8 cellular contexts compared by ENCODE assay signal in genomic region chr12:103924761-103925641, GRCh38. TPM values are rescaled to one million over a fixed set of nuclear protein-coding genes. Genes with fewer than 3 reads are reported as not detected.
A peak's percentile ranks its signal among the peaks of the same experiment; 100 is the strongest.
DNase-seq lines count a peak whose midpoint lies in the region; ATAC-seq and TF ChIP-seq lines count a peak whose summit lies in the region.
"Had no signal": no experiment of that assay in that cellular context is flagged by ENCODE, and none has a peak within 500 bp of the region (broad histone marks: within the 10 kb centered on the region; RNA-seq: fewer than 3 reads in every experiment).

No MANE protein-coding gene starts in this region.

- no peak for TF ChIP-seq POLR2A in HCT116 (IDR thresholded peaks at IDR 0.05; ENCODE audit: borderline replicate concordance, extremely low read depth, insufficient read depth, insufficient read length)

- intact Hi-C loops in HCT116 (cut with micrococcal nuclease), result no loop called here
- intact Hi-C loops in head of caudate nucleus (cut with DNase I), result no loop called here
- intact Hi-C loops in Right ventricle myocardium inferior (cut with DNase I), result no loop called here

- no peaks in the 10 kb centered on the region for H3K27me3 ChIP-seq in HCT116 (ENCODE audit: insufficient read depth, low read length)

- no peaks in the 10 kb centered on the region for H4K20me1 ChIP-seq in HCT116 (ENCODE audit: insufficient read depth)

- no TSS peak for BruUV-seq in HCT116 (replicated peaks; lab: Mats Ljungman, UMichigan)

- RAD21 ChIA-PET in HCT116 (lab: Charles Lee; ENCODE audit: low non-redundant PET in 1 of 2, low total read pairs in 2 of 2, uncharacterized antibody in 2 of 2, unreplicated experiment in 2 of 2), result no interaction called here

- H3K4me3 ChIP-seq in HCT116 (replicated peaks in 1 of 2; ENCODE audit: low read depth in 1 of 2, low read length in 2 of 2), result no peak overlapping the region

- no peaks in the 10 kb centered on the region for H3K36me3 ChIP-seq in HCT116 (ENCODE audit: control insufficient read depth in 1 of 2, insufficient read depth in 2 of 2, low read length in 2 of 2)

- H3K27ac ChIP-seq in HCT116 (ENCODE audit: low read depth, low read length), result no peak overlapping the region

- H3K27ac Mint-ChIP-seq in activated naive CD4-positive, alpha-beta T cell treated with anti-CD3 and anti-CD28 coated beads, Interleukin-2, amount 50 U/mL, for 72 hours, result peak overlapping the region; percentile 55 to 93
- H3K27ac Mint-ChIP-seq: activated naive CD8-positive, alpha-beta T cell treated with anti-CD3 and anti-CD28 coated beads, Interleukin-2, amount 10 ng/mL, durations not matched to agents 7 days and 5 days had no signal

- peak; percentile 39 for DNase-seq in HCT116 (ENCODE audit: low read depth, low spot score)
- DNase-seq in NCI-H2029 (lab: John Stamatoyannopoulos, UW), result peak; percentile 60
- peak; percentile 61 to 63 for DNase-seq in activated naive CD4-positive, alpha-beta T cell treated with anti-CD3 and anti-CD28 coated beads, Interleukin-2, amount 50 U/mL, for 72 hours (ENCODE audit: low spot score in 2 of 2)
- peak; percentile 34 to 52 for DNase-seq in stimulated activated CD4-positive, alpha-beta T cell treated with anti-CD3 and anti-CD28 coated beads, Interleukin-2, amount 100 ng/mL, for 48 hours
- no peak for DNase-seq in head of caudate nucleus
- no peak for DNase-seq in Right ventricle myocardium inferior (ENCODE audit: missing footprints)
- DNase-seq: activated naive CD8-positive, alpha-beta T cell treated with anti-CD3 and anti-CD28 coated beads, Interleukin-2, amount 10 ng/mL, durations not matched to agents 7 days and 5 days had no signal

- TF ChIP-seq CTCF in HCT116 (IDR thresholded peaks at IDR 0.05 in 2 of 3, conservative IDR thresholded peaks at IDR 0.05 in 1 of 3; ENCODE audit: borderline replicate concordance in 1 of 3, insufficient read depth in 1 of 3, low read depth in 2 of 3, low read length in 2 of 3), result no peak

- CTCF ChIA-PET in HCT116 (lab: Charles Lee), result no interaction called here

- POLR2A ChIA-PET in HCT116 (lab: Charles Lee), result no interaction called here

- ATAC-seq in GM18517 (IDR thresholded peaks at IDR 0.05; ENCODE audit: unreplicated experiment), result peak; percentile 52
- ATAC-seq in HCT116, result peak; percentile 3; the same call in 1 of the 2 replicates
- peak; percentile 50 to 61 for ATAC-seq in activated naive CD4-positive, alpha-beta T cell treated with anti-CD3 and anti-CD28 coated beads, Interleukin-2, amount 50 U/mL, for 72 hours
- no peak for ATAC-seq in Right ventricle myocardium inferior

- no peaks in the 10 kb centered on the region for H3K79me2 ChIP-seq in HCT116 (ENCODE audit: insufficient read depth, low read length)

- no peak for TF ChIP-seq RAD21 in HCT116 (IDR thresholded peaks at IDR 0.05; ENCODE audit: low read depth)

- no peaks in the 10 kb centered on the region for H3K9me2 ChIP-seq in HCT116 (ENCODE audit: insufficient read depth)

- peak overlapping the region; percentile 41 for H3K4me2 ChIP-seq in HCT116 (ENCODE audit: low read length)

- H2AFZ ChIP-seq in HCT116 (ENCODE audit: low read depth, low read length, poor library complexity, severe bottlenecking), result peak overlapping the region; percentile 44

- no peak overlapping the region for H3K9ac ChIP-seq in HCT116 (ENCODE audit: low read length)

- peaks cover 3 to 21% of the 10 kb centered on the region in 2 experiments for H3K4me1 ChIP-seq in HCT116 (ENCODE audit: control insufficient read depth in 1 of 2, insufficient read depth in 2 of 2, low read length in 2 of 2)

- H3K36me3 Mint-ChIP-seq in activated naive CD4-positive, alpha-beta T cell treated with anti-CD3 and anti-CD28 coated beads, Interleukin-2, amount 50 U/mL, for 72 hours, result peaks cover 0 to 11% of the 10 kb centered on the region in 2 donors
- H3K36me3 Mint-ChIP-seq: activated naive CD8-positive, alpha-beta T cell treated with anti-CD3 and anti-CD28 coated beads, Interleukin-2, amount 10 ng/mL, durations not matched to agents 7 days and 5 days had no signal

- H3K9me3 Mint-ChIP-seq in activated naive CD4-positive, alpha-beta T cell treated with anti-CD3 and anti-CD28 coated beads, Interleukin-2, amount 50 U/mL, for 72 hours, result peaks cover 0 to 4% of the 10 kb centered on the region in 2 donors
- H3K9me3 Mint-ChIP-seq: activated naive CD8-positive, alpha-beta T cell treated with anti-CD3 and anti-CD28 coated beads, Interleukin-2, amount 10 ng/mL, durations not matched to agents 7 days and 5 days had no signal

- H3K9me3 ChIP-seq in HCT116 (ENCODE audit: control insufficient read depth in 1 of 2, insufficient read depth in 1 of 2, low read depth in 1 of 2, low read length in 2 of 2), result no peaks in the 10 kb centered on the region

TF ChIP-seq in HCT116, 20 proteins besides CTCF, POLR2A, EP300 and RAD21:
- TF ChIP-seq MAX (IDR thresholded peaks at IDR 0.05) (0 out of 2 replicates have a peak, but pooled peaks have one; percentile 31), CBX3 (IDR thresholded peaks at IDR 0.05; ENCODE audit: low read depth) (0 out of 2 replicates have a peak, but pooled peaks have one; percentile 33), JUND (IDR thresholded peaks at IDR 0.05) (peak; percentile 23; the same call in 1 of the 2 replicates), TCF7L2 (IDR thresholded peaks at IDR 0.05; ENCODE audit: borderline replicate concordance, extremely low read depth, insufficient read depth, insufficient read length) (peak; percentile 40), FOSL1 (IDR thresholded peaks at IDR 0.05; ENCODE audit: low read depth) (peak; percentile 36; the same call in 1 of the 2 replicates), ZNF274 (IDR thresholded peaks at IDR 0.05; ENCODE audit: low read depth, low read length) (no peak)

RNA-seq across cellular contexts. Expression of gene HSP90B1, which starts 5.2 kb away (rescaled TPM):
- total RNA-seq in HCT116 (2021; ENCODE audit: unreplicated experiment) (888 TPM), Right ventricle myocardium inferior (402 TPM)
- 442 and 530 TPM in 2 replicates for polyA plus RNA-seq in HCT116 (2012)
- total RNA-seq in activated naive CD4-positive, alpha-beta T cell treated with anti-CD3 and anti-CD28 coated beads, Interleukin-2, amount 50 U/mL, for 72 hours, result 100 to 1,000 TPM; 285 to 376 TPM

RNA-seq across cellular contexts. Expression of gene TDG, which starts 40.7 kb away (rescaled TPM):
- total RNA-seq in HCT116 (2021; ENCODE audit: unreplicated experiment) (23.9 TPM), Right ventricle myocardium inferior (9.7 TPM)
- 9.2 and 12.8 TPM in 2 replicates for polyA plus RNA-seq in HCT116 (2012)
- 10 to 100 TPM; 34.4 to 48.5 TPM for total RNA-seq in activated naive CD4-positive, alpha-beta T cell treated with anti-CD3 and anti-CD28 coated beads, Interleukin-2, amount 50 U/mL, for 72 hours

Comparison
In these comparisons a context has a peak if more than half of its experiments do, and no peak if none do; other contexts are left out.
1. DNase-seq: peak in HCT116 (single experiment), NCI-H2029 (single experiment), activated naive CD4-positive, alpha-beta T cell treated with anti-CD3 and anti-CD28 coated beads, Interleukin-2, amount 50 U/mL, for 72 hours (2 of 2) and stimulated activated CD4-positive, alpha-beta T cell treated with anti-CD3 and anti-CD28 coated beads, Interleukin-2, amount 100 ng/mL, for 48 hours (2 of 2); none in head of caudate nucleus (0 of 42) and Right ventricle myocardium inferior (single experiment).